In genomic region chr13:78601886-78602560, GRCh38 we compare ENCODE assay signal across 1 cellular context.
TF ChIP-seq lines count a peak whose summit lies in the region.

No MANE protein-coding gene starts in this region.

TF ChIP-seq in neural cell, 6 proteins besides CTCF, POLR2A, EP300 and RAD21:
- TF ChIP-seq TAF1 (IDR thresholded peaks at IDR 0.05; ENCODE audit: low read depth) (no peak), EZH2 (IDR thresholded peaks at IDR 0.05; ENCODE audit: borderline replicate concordance, insufficient read depth, low read length, poor library complexity, severe bottlenecking) (no peak), REST (IDR thresholded peaks at IDR 0.05; ENCODE audit: borderline replicate concordance) (no peak), SMC3 (conservative IDR thresholded peaks at IDR 0.05; ENCODE audit: poor library complexity) (no peak), POLR2AphosphoS5 (IDR thresholded peaks at IDR 0.05) (no peak), MXI1 (conservative IDR thresholded peaks at IDR 0.05; ENCODE audit: poor library complexity, severe bottlenecking) (no peak)
